In genomic region chrY:8466813-8467212, GRCh38 we compare ENCODE assay signal across 22 cellular contexts.
"Had no signal": no experiment of that assay in that cellular context is flagged by ENCODE, and none has a peak within 500 bp of the region (broad histone marks: within the 10 kb centered on the region; RNA-seq: fewer than 3 reads in every experiment).

No MANE protein-coding gene starts in this region.

- H3K4me3 Mint-ChIP-seq: dendritic cell treated with granulocyte-macrophage colony-stimulating factor and Interleukin-4, amounts not matched to agents 40 ng/mL and 50 ng/mL, for 4 days; effector memory CD8-positive, alpha-beta T cell; endodermal cell had no signal

- H3K27ac Mint-ChIP-seq: dendritic cell treated with granulocyte-macrophage colony-stimulating factor and Interleukin-4, amounts not matched to agents 40 ng/mL and 50 ng/mL, for 4 days; effector memory CD8-positive, alpha-beta T cell; endodermal cell had no signal

- H3K9me3 Mint-ChIP-seq: endodermal cell had no signal

- DNase-seq: colonic mucosa; cortex of kidney; dermis blood vessel endothelial cell; dorsolateral prefrontal cortex; effector CD4-positive, alpha-beta T cell; effector CD8-positive, alpha-beta T cell; effector memory CD4-positive, alpha-beta T cell; effector memory CD8-positive, alpha-beta T cell; endodermal cell; erythroblast; esophagus squamous epithelium; foreskin fibroblast; foreskin keratinocyte; foreskin melanocyte; gastrocnemius medialis; glutamatergic neuron; head of caudate nucleus; heart left ventricle; heart right ventricle had no signal

- ATAC-seq: effector memory CD8-positive, alpha-beta T cell; esophagus mucosa; foreskin keratinocyte; gastrocnemius medialis; gastroesophageal sphincter; heart left ventricle; heart right ventricle had no signal

- H3K27me3 Mint-ChIP-seq: dendritic cell treated with granulocyte-macrophage colony-stimulating factor and Interleukin-4, amounts not matched to agents 40 ng/mL and 50 ng/mL, for 4 days; effector memory CD8-positive, alpha-beta T cell had no signal

- H3K4me1 Mint-ChIP-seq: endodermal cell had no signal
